Comparison of ENCODE assay signal across 19 cellular contexts in the genomic region with DNA sequence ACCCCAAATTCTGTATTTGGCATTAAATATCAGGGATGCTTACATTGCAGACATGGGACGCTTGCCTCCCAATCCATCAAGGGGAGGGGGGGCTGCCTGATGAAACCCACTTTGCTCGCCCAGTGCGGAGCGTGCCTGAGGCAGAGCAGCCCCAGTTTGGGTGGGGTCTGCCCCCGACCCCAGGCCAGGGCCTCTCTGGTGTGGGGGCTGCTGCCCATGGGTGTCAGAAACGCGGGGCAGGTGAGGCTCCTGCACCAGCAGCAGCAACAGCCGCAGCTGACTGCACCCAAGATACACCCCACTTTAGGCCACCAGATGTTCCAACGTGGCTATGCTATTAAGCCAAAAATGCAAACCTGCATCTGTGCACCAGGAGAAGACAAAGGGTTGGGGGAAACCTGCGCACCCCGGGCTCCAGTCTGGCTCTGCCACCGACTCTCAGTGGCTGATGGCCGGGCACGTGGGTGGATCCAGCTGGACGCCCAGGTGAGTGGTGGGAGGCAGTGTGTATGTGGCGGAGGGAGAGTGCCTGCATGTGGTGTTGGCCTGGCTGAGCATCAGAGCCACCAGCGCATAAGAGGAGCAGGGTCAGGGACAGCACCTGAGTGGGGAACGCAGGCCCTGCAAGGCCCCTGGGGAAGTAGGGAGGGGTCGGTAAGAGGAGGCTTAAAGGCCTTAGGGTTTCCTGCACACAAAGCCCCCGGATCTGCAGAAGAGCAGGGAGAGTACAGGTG.
"Had no signal": no experiment of that assay in that cellular context is flagged by ENCODE, and none has a peak within 500 bp of the region (broad histone marks: within the 10 kb centered on the region; RNA-seq: fewer than 3 reads in every experiment).

No MANE protein-coding gene starts in this region.

- ATAC-seq: activated naive CD8-positive, alpha-beta T cell treated with anti-CD3 and anti-CD28 coated beads, Interleukin-2, amount 50 U/mL, for 24 hours; activated T-helper 17 cell treated with anti-CD3 and anti-CD28 coated beads, Interleukin-2, amount 50 U/mL, for 72 hours; esophagus mucosa; left ventricle myocardium superior had no signal

- H3K9me3 ChIP-seq: pancreas had no signal

- H3K4me3 Mint-ChIP-seq: activated naive CD8-positive, alpha-beta T cell treated with anti-CD3 and anti-CD28 coated beads, Interleukin-2, amount 50 U/mL, for 24 hours; activated T-helper 17 cell treated with anti-CD3 and anti-CD28 coated beads, Interleukin-2, amount 50 U/mL, for 72 hours; nephron; stimulated activated naive B cell treated with anti-CD40 and anti-IgM and Interleukin-4, amounts not matched to agents 10 μg/mL and 1 μg/mL and 100 μg/mL, for 72 hours; type B pancreatic cell had no signal

- H3K9me3 Mint-ChIP-seq: activated naive CD8-positive, alpha-beta T cell treated with anti-CD3 and anti-CD28 coated beads, Interleukin-2, amount 50 U/mL, for 24 hours; activated T-helper 17 cell treated with anti-CD3 and anti-CD28 coated beads, Interleukin-2, amount 50 U/mL, for 72 hours; nephron; stimulated activated naive B cell treated with anti-CD40 and anti-IgM and Interleukin-4, amounts not matched to agents 10 μg/mL and 1 μg/mL and 100 μg/mL, for 72 hours; type B pancreatic cell had no signal

- H3K4me3 ChIP-seq: pancreas had no signal

- H3K27ac Mint-ChIP-seq: activated naive CD8-positive, alpha-beta T cell treated with anti-CD3 and anti-CD28 coated beads, Interleukin-2, amount 50 U/mL, for 24 hours; activated T-helper 17 cell treated with anti-CD3 and anti-CD28 coated beads, Interleukin-2, amount 50 U/mL, for 72 hours; nephron; stimulated activated naive B cell treated with anti-CD40 and anti-IgM and Interleukin-4, amounts not matched to agents 10 μg/mL and 1 μg/mL and 100 μg/mL, for 72 hours; type B pancreatic cell had no signal

- H3K27ac ChIP-seq: pancreas had no signal

- H3K36me3 Mint-ChIP-seq: type B pancreatic cell had no signal

- H3K36me3 ChIP-seq: pancreas had no signal

- H3K4me1 Mint-ChIP-seq: activated naive CD8-positive, alpha-beta T cell treated with anti-CD3 and anti-CD28 coated beads, Interleukin-2, amount 50 U/mL, for 24 hours; activated T-helper 17 cell treated with anti-CD3 and anti-CD28 coated beads, Interleukin-2, amount 50 U/mL, for 72 hours; nephron had no signal

- H3K27me3 ChIP-seq: pancreas had no signal

- H3K4me1 ChIP-seq: pancreas had no signal

- DNase-seq: activated CD4-positive, alpha-beta T cell treated with anti-CD3 and anti-CD28 coated beads, Interleukin-2, amount 50 U/mL, for 4 hours; activated CD4-positive, CD25-positive, alpha-beta regulatory T cell treated with anti-CD3 and anti-CD28 coated beads, Interleukin-2, amount 50 U/mL, for 72 hours; activated naive CD4-positive, alpha-beta T cell treated with Interleukin-2 at 50 U/mL for 16 hours; activated naive CD8-positive, alpha-beta T cell treated with anti-CD3 and anti-CD28 coated beads, Interleukin-2, amount 50 U/mL, for 24 hours; islet precursor cell; left ventricle myocardium superior; mesenchymal stem cell; retina; stimulated activated CD4-positive, alpha-beta T cell treated with anti-CD3 and anti-CD28 coated beads, Interleukin-2, amount 100 ng/mL, for 48 hours; stimulated activated naive B cell treated with anti-CD40 and anti-IgM and Interleukin-4, amounts not matched to agents 10 μg/mL and 1 μg/mL and 100 μg/mL, for 72 hours; T-helper 1 cell; T1000 had no signal

- H3K27me3 Mint-ChIP-seq: activated T-helper 17 cell treated with anti-CD3 and anti-CD28 coated beads, Interleukin-2, amount 50 U/mL, for 72 hours had no signal

- FAIRE-seq: astrocyte, colon, pancreas had no signal
